In genomic region chr22:43862074-43862881, GRCh38 we compare ENCODE assay signal across 8 cellular contexts. TPM values are rescaled to one million over a fixed set of nuclear protein-coding genes. Genes with fewer than 3 reads are reported as not detected.
A peak's percentile ranks its signal among the peaks of the same experiment; 100 is the strongest.
DNase-seq lines count a peak whose midpoint lies in the region; ATAC-seq and TF ChIP-seq lines count a peak whose summit lies in the region.

Gene SULT4A1, minus strand, starts transcription at chr22:43862513. Its CDS starts 131 bp downstream, at chr22:43862382.

- ATAC-seq in T-helper 17 cell (no peak), right cardiac atrium (peak; percentile 16 to 34), HG03196 (IDR thresholded peaks at IDR 0.05; ENCODE audit: unreplicated experiment) (no peak), GM21526 (IDR thresholded peaks at IDR 0.05; ENCODE audit: low FRiP score, unreplicated experiment) (no peak)

- H3K4me3 ChIP-seq in right cardiac atrium (ENCODE audit: low read length): peak within 1 kb of the TSS; percentile 35
- peak within 1 kb of the TSS; percentile 54 for H3K4me3 ChIP-seq in smooth muscle cell

- no peaks in the 10 kb centered on the region for H3K4me1 ChIP-seq in right cardiac atrium (ENCODE audit: control insufficient read depth, insufficient read depth, low read length)
- no peaks in the 10 kb centered on the region for H3K4me1 ChIP-seq in smooth muscle cell (ENCODE audit: low read depth)

- H3K9me3 ChIP-seq in T-helper 17 cell (ENCODE audit: control insufficient read depth, low read length, poor library complexity, severe bottlenecking) (no peaks in the 10 kb centered on the region), right cardiac atrium (ENCODE audit: control insufficient read depth, low read length) (no peaks in the 10 kb centered on the region), smooth muscle cell (replicated peaks; ENCODE audit: low read depth) (no peaks in the 10 kb centered on the region)

- no peaks in the 10 kb centered on the region for H3K79me2 ChIP-seq in smooth muscle cell (ENCODE audit: low read depth)

- no peaks in the 10 kb centered on the region for H3F3A ChIP-seq in smooth muscle cell (ENCODE audit: low read depth)

- H3K27ac Mint-ChIP-seq in T-helper 17 cell: no peak within 1 kb of the TSS

- no peaks in the 10 kb centered on the region for H3K36me3 Mint-ChIP-seq in T-helper 17 cell (ENCODE audit: low read depth)

- no peak within 1 kb of the TSS for H3K27ac ChIP-seq in right cardiac atrium (ENCODE audit: low read length)
- H3K27ac ChIP-seq in smooth muscle cell (ENCODE audit: low read depth): no peak within 1 kb of the TSS

- H3K27me3 Mint-ChIP-seq in T-helper 17 cell: peaks cover 64% of the 10 kb centered on the region

- peaks cover 8% of the 10 kb centered on the region for H4K20me1 ChIP-seq in smooth muscle cell (ENCODE audit: low read depth)

- H3K4me3 Mint-ChIP-seq in T-helper 17 cell: peak within 1 kb of the TSS; percentile 79

- H3K4me1 Mint-ChIP-seq in T-helper 17 cell: peaks cover 2% of the 10 kb centered on the region

- H3K36me3 ChIP-seq in smooth muscle cell (ENCODE audit: low read depth): no peaks in the 10 kb centered on the region

- intact Hi-C loops in right cardiac atrium (cut with DNase I): no loop called here

- DNase-seq in activated T-cell treated with anti-CD3 and anti-CD28 coated beads for 48 hours (ENCODE audit: low read depth) (peak; percentile 17), T-helper 17 cell (no peak), right cardiac atrium (no peak), smooth muscle cell (lab: John Stamatoyannopoulos, UW; ENCODE audit: unreplicated experiment) (no peak), SKM-1 treated with dmso at 0.1 percent for 144 hours (lab: John Stamatoyannopoulos, UW; ENCODE audit: unreplicated experiment) (no peak)
- no peak for DNase-seq in activated T-cell treated with anti-CD3 and anti-CD28 coated beads, Interleukin-2, amount 50 U/mL, for 1 hour

- no peaks in the 10 kb centered on the region for H3K27me3 ChIP-seq in right cardiac atrium (ENCODE audit: control insufficient read depth, insufficient read depth)
- H3K27me3 ChIP-seq in smooth muscle cell (ENCODE audit: low read depth): no peaks in the 10 kb centered on the region

- TF ChIP-seq CTCF in smooth muscle cell (IDR thresholded peaks at IDR 0.05; ENCODE audit: borderline replicate concordance, insufficient read depth, poor library complexity, severe bottlenecking): no peak

- H3K4me2 ChIP-seq in smooth muscle cell: peak within 1 kb of the TSS; percentile 86

- 3% methylated on average over 121 of the region's 121 CpGs for WGBS in right cardiac atrium
- WGBS in smooth muscle cell (ENCODE audit: low lambda C conversion rate): 5% methylated on average over 88 of the region's 121 CpGs

- peak within 1 kb of the TSS; percentile 79 for H2AFZ ChIP-seq in smooth muscle cell (ENCODE audit: low read depth)

- no peak within 1 kb of the TSS for H3K9ac ChIP-seq in smooth muscle cell (ENCODE audit: low read depth)

RNA-seq across cellular contexts. Expression of gene SULT4A1, which starts in this region (rescaled TPM):
- total RNA-seq in T-helper 17 cell: not detected
- under 1 TPM; 0.17 to 0.42 (median 0.24) TPM for total RNA-seq in right cardiac atrium
- polyA plus RNA-seq in right cardiac atrium: 0.57 TPM
- 2.6 and 2.7 TPM in 2 replicates for total RNA-seq in smooth muscle cell
- 4.9 and 5.0 TPM in 2 replicates for polyA plus RNA-seq in smooth muscle cell

Comparison
In these comparisons a context has a peak if more than half of its experiments do, and no peak if none do; other contexts are left out.
1. Peak in ATAC-seq and H3K4me3 ChIP-seq in right cardiac atrium; RNA of the gene not detected or under 1 TPM.